1 cellular context compared by ENCODE assay signal in genomic region chr1:100868364-100868995, GRCh38.
TF ChIP-seq lines count a peak whose summit lies in the region.

No MANE protein-coding gene starts in this region.

TF ChIP-seq in K562, 482 proteins besides CTCF, POLR2A, EP300 and RAD21 (continued from another document):
- 0 out of 2 replicates have a peak, but pooled peaks have one; percentile 19 for TF ChIP-seq ARID3A (IDR thresholded peaks at IDR 0.05; ENCODE audit: borderline replicate concordance, low read depth, low read length)
- no peak for TF ChIP-seq NFXL1 (CRISPR knock-in tag; IDR thresholded peaks at IDR 0.05)
- 0 out of 2 replicates have a peak, but pooled peaks have one; percentile 32 for TF ChIP-seq TEAD4 (IDR thresholded peaks at IDR 0.05; ENCODE audit: low read length)
- no peak for TF ChIP-seq TEAD4 (CRISPR knock-in tag; IDR thresholded peaks at IDR 0.05; ENCODE audit: borderline replicate concordance)
- TF ChIP-seq PBX2 (CRISPR knock-in tag; IDR thresholded peaks at IDR 0.05; ENCODE audit: low read depth), result no peak
- 0 out of 2 replicates have a peak, but pooled peaks have one; percentile 27 for TF ChIP-seq PBX2 (tag; conservative IDR thresholded peaks at IDR 0.05; ENCODE audit: low read depth)
- peak; percentile 43 for TF ChIP-seq SMC3 (conservative IDR thresholded peaks at IDR 0.05; ENCODE audit: insufficient read depth, low read depth, low read length)
- TF ChIP-seq ATF7 (IDR thresholded peaks at IDR 0.05), result peak; percentile 65; the same call in 1 of the 2 replicates
- no peak for TF ChIP-seq SMAD1 (IDR thresholded peaks at IDR 0.05; ENCODE audit: low read depth, low read length, partially characterized antibody)
- 0 out of 2 replicates have a peak, but pooled peaks have one; percentile 13 for TF ChIP-seq KLF16 (IDR thresholded peaks at IDR 0.05)
- no peak for TF ChIP-seq NCOA1 (IDR thresholded peaks at IDR 0.05; ENCODE audit: low read depth)
- TF ChIP-seq FOSL1 (tag; conservative IDR thresholded peaks at IDR 0.05), result no peak
